Comparison of ENCODE assay signal across 27 cellular contexts in genomic region chr18:63905361-63905760, GRCh38.
DNase-seq lines count a peak whose midpoint lies in the region; ATAC-seq, FAIRE-seq and TF ChIP-seq lines count a peak whose summit lies in the region.
"Had no signal": no experiment of that assay in that cellular context is flagged by ENCODE, and none has a peak within 500 bp of the region (broad histone marks: within the 10 kb centered on the region; RNA-seq: fewer than 3 reads in every experiment).

No MANE protein-coding gene starts in this region.

- no peaks in the 10 kb centered on the region for H3K9me3 Mint-ChIP-seq in effector memory CD8-positive, alpha-beta T cell
- H3K9me3 Mint-ChIP-seq: activated B cell treated with CpG ODN at 0.5 μM for 24 hours; activated naive CD4-positive, alpha-beta T cell treated with anti-CD3 and anti-CD28 coated beads, Interleukin-2, amount 50 U/mL, for 24 hours; activated T-helper 17 cell treated with anti-CD3 and anti-CD28 coated beads, Interleukin-2, amount 50 U/mL, for 72 hours; CD8-positive, alpha-beta T cell; endodermal cell; neural progenitor cell had no signal

- H3K4me1 Mint-ChIP-seq in effector memory CD8-positive, alpha-beta T cell (ENCODE audit: low read depth in 2 of 2), result no peaks in the 10 kb centered on the region
- H3K4me1 Mint-ChIP-seq: activated naive CD4-positive, alpha-beta T cell treated with anti-CD3 and anti-CD28 coated beads, Interleukin-2, amount 50 U/mL, for 24 hours; activated T-helper 17 cell treated with anti-CD3 and anti-CD28 coated beads, Interleukin-2, amount 50 U/mL, for 72 hours; endodermal cell; neural progenitor cell had no signal

- H3K4me1 ChIP-seq in neutrophil (ENCODE audit: control insufficient read depth in 1 of 2, insufficient read depth in 1 of 2, low read depth in 1 of 2, low read length in 1 of 2), result peaks cover 45 to 50% of the 10 kb centered on the region in 2 experiments
- H3K4me1 ChIP-seq: neural progenitor cell, right lobe of liver had no signal

- no peaks in the 10 kb centered on the region for H3K9me3 ChIP-seq in neutrophil
- H3K9me3 ChIP-seq: right lobe of liver had no signal

- DNase-seq in GM12865 (ENCODE audit: low read depth), result peak; percentile 18
- DNase-seq in GM19239 (ENCODE audit: insufficient read length, low spot score), result no peak
- DNase-seq in NOMO-1 treated with dmso at 0.1 percent for 144 hours (lab: John Stamatoyannopoulos, UW; ENCODE audit: unreplicated experiment), result peak; percentile 30
- no peak for DNase-seq in effector memory CD8-positive, alpha-beta T cell
- DNase-seq in stimulated activated CD4-positive, alpha-beta T cell treated with anti-CD3 and anti-CD28 coated beads, Interleukin-2, amount 100 ng/mL, for 48 hours, result no peak
- DNase-seq: activated B cell treated with CpG ODN at 0.5 μM for 24 hours; activated CD4-positive, alpha-beta T cell treated with anti-CD3 and anti-CD28 coated beads, Interleukin-2, amount 50 U/mL, for 48 hours; activated CD8-positive, alpha-beta memory T cell treated with anti-CD3 and anti-CD28 coated beads, Interleukin-2, amount 50 U/mL, for 48 hours; CD8-positive, alpha-beta T cell; endodermal cell; kidney glomerular epithelial cell; mammary epithelial cell; NCI-H1417 treated with DMSO at 0.1 percent for 48 hours; NCI-H524; right lobe of liver; stimulated activated CD4-positive, alpha-beta T cell treated with anti-CD3 and anti-CD28 coated beads, Interleukin-12 subunit alpha, Interleukin-12 subunit beta, amount 100 ng/mL, for 4 hours; stimulated activated CD4-positive, alpha-beta T cell treated with anti-CD3 and anti-CD28 coated beads, Interleukin-4, amount 100 ng/mL, for 4 hours; stimulated activated naive CD4-positive, alpha-beta T cell treated with Interleukin-2 at 50 U/mL for 16 hours; T-helper 9 cell had no signal

- H3K27ac ChIP-seq in neutrophil, result peak overlapping the region; percentile 11
- H3K27ac ChIP-seq: cardiac muscle cell, coronary artery, neural progenitor cell, right lobe of liver, RWPE1 had no signal

- peak; percentile 64 for FAIRE-seq in GM19239 (lab: Jason Lieb, UNC)

- H3K36me3 ChIP-seq in neutrophil, result peaks cover 14% of the 10 kb centered on the region
- H3K36me3 ChIP-seq: cardiac muscle cell, neural progenitor cell, right lobe of liver had no signal

- ATAC-seq in effector memory CD8-positive, alpha-beta T cell (replicated peaks), result no peak
- ATAC-seq in GM18873 (IDR thresholded peaks at IDR 0.05; ENCODE audit: low FRiP score, unreplicated experiment), result no peak
- ATAC-seq: activated T-helper 17 cell treated with anti-CD3 and anti-CD28 coated beads, Interleukin-2, amount 50 U/mL, for 72 hours; CD8-positive, alpha-beta T cell; right lobe of liver had no signal

- peaks cover 11 to 43% of the 10 kb centered on the region in 2 donors for H3K27me3 Mint-ChIP-seq in effector memory CD8-positive, alpha-beta T cell
- H3K27me3 Mint-ChIP-seq: activated B cell treated with CpG ODN at 0.5 μM for 24 hours had no signal

- no peak overlapping the region for H3K4me3 Mint-ChIP-seq in effector memory CD8-positive, alpha-beta T cell
- H3K4me3 Mint-ChIP-seq: activated B cell treated with CpG ODN at 0.5 μM for 24 hours; activated naive CD4-positive, alpha-beta T cell treated with anti-CD3 and anti-CD28 coated beads, Interleukin-2, amount 50 U/mL, for 24 hours; activated T-helper 17 cell treated with anti-CD3 and anti-CD28 coated beads, Interleukin-2, amount 50 U/mL, for 72 hours; CD8-positive, alpha-beta T cell; endodermal cell; neural progenitor cell had no signal

- no peak for TF ChIP-seq CTCF in GM12865 (IDR thresholded peaks at IDR 0.05; ENCODE audit: insufficient read depth, low read depth, low read length, missing control alignments)
- no peak for TF ChIP-seq CTCF in neutrophil (IDR thresholded peaks at IDR 0.05)

- H3K4me3 ChIP-seq in GM12865 (ENCODE audit: low read depth, low read length) (no peak overlapping the region), neutrophil (ENCODE audit: low read depth in 1 of 2, low read length in 1 of 2) (no peak overlapping the region)
- H3K4me3 ChIP-seq: cardiac muscle cell, coronary artery, neural progenitor cell, right lobe of liver had no signal

- H3K27ac Mint-ChIP-seq in effector memory CD8-positive, alpha-beta T cell, result no peak overlapping the region
- H3K27ac Mint-ChIP-seq: activated B cell treated with CpG ODN at 0.5 μM for 24 hours; activated naive CD4-positive, alpha-beta T cell treated with anti-CD3 and anti-CD28 coated beads, Interleukin-2, amount 50 U/mL, for 24 hours; activated T-helper 17 cell treated with anti-CD3 and anti-CD28 coated beads, Interleukin-2, amount 50 U/mL, for 72 hours; CD8-positive, alpha-beta T cell; endodermal cell; neural progenitor cell had no signal

- H3K27me3 ChIP-seq in neutrophil, result no peaks in the 10 kb centered on the region
- H3K27me3 ChIP-seq: cardiac muscle cell, neural progenitor cell, right lobe of liver had no signal

- H3K36me3 Mint-ChIP-seq in effector memory CD8-positive, alpha-beta T cell (ENCODE audit: insufficient read depth), result no peaks in the 10 kb centered on the region
- H3K36me3 Mint-ChIP-seq: activated naive CD4-positive, alpha-beta T cell treated with anti-CD3 and anti-CD28 coated beads, Interleukin-2, amount 50 U/mL, for 24 hours; CD8-positive, alpha-beta T cell; neural progenitor cell had no signal

Comparison
In these comparisons a context has a peak if more than half of its experiments do, and no peak if none do; other contexts are left out.
1. DNase-seq: peak in GM12865 (single experiment) and NOMO-1 treated with dmso at 0.1 percent for 144 hours (single experiment); none in GM19239 (single experiment), effector memory CD8-positive, alpha-beta T cell (0 of 3) and stimulated activated CD4-positive, alpha-beta T cell treated with anti-CD3 and anti-CD28 coated beads, Interleukin-2, amount 100 ng/mL, for 48 hours (0 of 2).